ENCODE assay signal across 8 cellular contexts in the genomic region with DNA sequence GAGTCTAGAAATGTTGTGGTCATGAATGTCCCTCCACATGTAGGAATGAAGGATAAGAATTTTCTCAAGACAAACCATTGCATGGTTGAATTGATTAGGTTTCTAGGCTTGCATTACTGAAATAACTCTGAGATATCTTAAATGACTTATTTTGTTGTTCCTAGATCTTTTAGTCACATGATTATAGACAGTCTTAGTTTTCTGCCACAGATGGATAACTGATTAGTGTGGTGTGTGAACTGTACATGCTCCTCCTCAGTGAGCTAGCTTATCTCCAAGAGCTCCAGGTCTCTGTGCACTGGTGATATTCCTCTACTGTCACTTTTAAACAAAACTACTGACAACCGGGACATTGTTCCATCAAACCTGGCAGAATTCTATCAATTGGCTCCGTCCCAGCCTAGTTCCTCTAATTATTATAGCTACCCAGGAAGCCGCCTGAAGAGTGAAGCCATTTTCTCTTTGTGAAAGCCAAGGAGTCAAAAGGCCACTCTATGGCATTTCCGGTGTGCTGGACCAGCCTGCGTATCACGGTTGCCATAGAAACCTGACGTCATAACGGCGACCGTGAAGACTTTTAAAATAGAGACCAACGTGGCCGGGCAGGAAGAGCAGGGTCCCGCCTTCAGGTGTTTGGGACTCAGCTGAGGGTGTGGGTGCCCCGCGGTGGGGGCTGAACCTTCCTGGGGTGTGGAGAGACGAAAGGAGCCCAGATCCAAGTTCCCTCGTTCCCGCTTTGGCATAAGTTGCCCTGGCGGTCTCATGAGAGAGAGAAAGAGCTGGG. TPM values are rescaled to one million over a fixed set of nuclear protein-coding genes. Genes with fewer than 3 reads are reported as not detected.
A peak's percentile ranks its signal among the peaks of the same experiment; 100 is the strongest.
DNase-seq lines count a peak whose midpoint lies in the region; ATAC-seq and TF ChIP-seq lines count a peak whose summit lies in the region.

No MANE protein-coding gene starts in this region.

- DNase-seq in BJ (ENCODE audit: low read depth) (peak; percentile 33), NCI-H524 treated with DMSO at 0.1 percent for 48 hours (lab: John Stamatoyannopoulos, UW) (peak; percentile 25), neuronal stem cell (ENCODE audit: low spot score) (peak; percentile 59), transverse colon (peak; percentile 62)
- DNase-seq in activated T-cell treated with anti-CD3 and anti-CD28 coated beads, Interleukin-2, amount 50 U/mL, for 72 hours: peak; percentile 67 to 69

- H3K9me3 ChIP-seq in gastroesophageal sphincter (no peaks in the 10 kb centered on the region), neuronal stem cell (replicated peaks in 1 of 2; ENCODE audit: control insufficient read depth in 2 of 2, insufficient read depth in 1 of 2, low read depth in 1 of 2, low read length in 2 of 2) (no peaks in the 10 kb centered on the region), transverse colon (no peaks in the 10 kb centered on the region)

- H3K27ac ChIP-seq in gastroesophageal sphincter (peak overlapping the region in 2 of 4 donors; percentile 11 to 63), neuronal stem cell (replicated peaks; ENCODE audit: low read length) (peak overlapping the region; percentile 51), transverse colon (peak overlapping the region in 1 of 4 donors; percentile 31)

- no peak overlapping the region for H4K8ac ChIP-seq in neuronal stem cell (ENCODE audit: low read depth, low read length)

- H3K18ac ChIP-seq in neuronal stem cell (ENCODE audit: low read length): peak overlapping the region; percentile 28

- H2BK5ac ChIP-seq in neuronal stem cell (ENCODE audit: low read length): no peak overlapping the region

- H3K9me3 Mint-ChIP-seq in activated T-cell treated with anti-CD3 and anti-CD28 coated beads, Interleukin-2, amount 50 U/mL, for 72 hours: no peaks in the 10 kb centered on the region

- TF ChIP-seq POLR2A in GM19099 (IDR thresholded peaks at IDR 0.05; ENCODE audit: extremely low read depth, insufficient read length, low read depth) (peak; percentile 17), gastroesophageal sphincter (IDR thresholded peaks at IDR 0.05) (no peak), transverse colon (IDR thresholded peaks at IDR 0.05) (no peak)

- H3K14ac ChIP-seq in neuronal stem cell (ENCODE audit: low read length): no peak overlapping the region

- no peak overlapping the region for H3K4ac ChIP-seq in neuronal stem cell (ENCODE audit: low read length)

- H3K4me3 ChIP-seq in BJ (ENCODE audit: low read depth, low read length) (peak overlapping the region; percentile 63), gastroesophageal sphincter (peak overlapping the region; percentile 54), neuronal stem cell (ENCODE audit: low read length in 2 of 2) (peak overlapping the region; percentile 53 to 91), transverse colon (peak overlapping the region in 3 of 4 donors; percentile 29 to 51 (median 38))

- CTCF ChIA-PET in BJ (lab: Yijun Ruan, JAX): no interaction called here

- TF ChIP-seq EP300 in gastroesophageal sphincter (IDR thresholded peaks at IDR 0.05) (no peak), transverse colon (IDR thresholded peaks at IDR 0.05; ENCODE audit: low read depth) (no peak)

- no peak overlapping the region for H3K9ac ChIP-seq in neuronal stem cell (ENCODE audit: low read depth, low read length, poor library complexity)

- H3K36me3 ChIP-seq in BJ (ENCODE audit: control insufficient read depth, insufficient read depth, low read length) (no peaks in the 10 kb centered on the region), gastroesophageal sphincter (no peaks in the 10 kb centered on the region), neuronal stem cell (replicated peaks in 1 of 2; ENCODE audit: control insufficient read depth in 2 of 2, insufficient read depth in 2 of 2, low read length in 2 of 2) (peaks cover 0 to 9% of the 10 kb centered on the region in 2 donors), transverse colon (no peaks in the 10 kb centered on the region)

- H2BK12ac ChIP-seq in neuronal stem cell (ENCODE audit: low read length): no peak overlapping the region

- H3K4me1 ChIP-seq in gastroesophageal sphincter: no peaks in the 10 kb centered on the region
- peaks cover 3% of the 10 kb centered on the region in 2 donors for H3K4me1 ChIP-seq in neuronal stem cell (ENCODE audit: control insufficient read depth in 2 of 2, insufficient read depth in 1 of 2, low read depth in 1 of 2, low read length in 2 of 2)
- H3K4me1 ChIP-seq in transverse colon: no peaks in the 10 kb centered on the region

- H2BK120ac ChIP-seq in neuronal stem cell (ENCODE audit: low read depth, low read length): no peak overlapping the region

- intact Hi-C loops in transverse colon (cut with DNase I; ENCODE audit: low total_unique reads): no loop called here

- peaks cover 16% of the 10 kb centered on the region for H3K4me1 Mint-ChIP-seq in activated T-cell treated with anti-CD3 and anti-CD28 coated beads, Interleukin-2, amount 50 U/mL, for 72 hours (ENCODE audit: low read depth)

- no peaks in the 10 kb centered on the region for H3K79me1 ChIP-seq in neuronal stem cell (ENCODE audit: low read depth, low read length)

- peak overlapping the region; percentile 42 for H3K4me2 ChIP-seq in neuronal stem cell (ENCODE audit: insufficient read depth, low read length, poor library complexity, severe bottlenecking)

- POLR2A ChIA-PET in BJ (lab: Charles Lee): no interaction called here

- WGBS in gastroesophageal sphincter (ENCODE audit: low coverage in 1 of 2), 2 donors: 0 to 16% methylated on average over 10 to 19 of the region's 19 CpGs
- no CpG with 5 or more reads among the region's 19 CpGs for WGBS in neuronal stem cell (ENCODE audit: extremely low coverage in 2 of 2, insufficient read length in 2 of 2, insufficient replicate concordance in 1 of 2), 2 donors
- WGBS in transverse colon (ENCODE audit: low coverage in 1 of 2), 2 donors: 44% methylated on average over 19 of the region's 19 CpGs; no CpG with 5 or more reads in 1 of the 2 donors

- no peak overlapping the region for H4K91ac ChIP-seq in neuronal stem cell (ENCODE audit: low read depth, low read length, poor library complexity)

- H3K4me3 Mint-ChIP-seq in activated T-cell treated with anti-CD3 and anti-CD28 coated beads, Interleukin-2, amount 50 U/mL, for 72 hours: peak overlapping the region; percentile 90 to 96

- H3K27me3 ChIP-seq in BJ (ENCODE audit: control insufficient read depth, insufficient read depth, low read length): no peaks in the 10 kb centered on the region
- no peaks in the 10 kb centered on the region for H3K27me3 ChIP-seq in gastroesophageal sphincter
- H3K27me3 ChIP-seq in neuronal stem cell (ENCODE audit: control insufficient read depth in 3 of 3, insufficient read depth in 3 of 3, low read depth in 1 of 3, low read length in 3 of 3): no peaks in the 10 kb centered on the region
- H3K27me3 ChIP-seq in transverse colon: no peaks in the 10 kb centered on the region

- ATAC-seq in HG03139 (IDR thresholded peaks at IDR 0.05; ENCODE audit: unreplicated experiment) (peak; percentile 95), gastroesophageal sphincter (peak; percentile 78)
- peak; percentile 92 to 96 for ATAC-seq in activated T-cell treated with anti-CD3 and anti-CD28 coated beads, Interleukin-2, amount 50 U/mL, for 72 hours (replicated peaks in 1 of 2)

- no peak overlapping the region for H3K23ac ChIP-seq in neuronal stem cell (ENCODE audit: low read depth, low read length, poor library complexity)

- no peak overlapping the region for H2AK5ac ChIP-seq in neuronal stem cell (ENCODE audit: low read depth, low read length)

- H3K36me3 Mint-ChIP-seq in activated T-cell treated with anti-CD3 and anti-CD28 coated beads, Interleukin-2, amount 50 U/mL, for 72 hours (ENCODE audit: insufficient read depth in 2 of 2): no peaks in the 10 kb centered on the region

- H3K27me3 Mint-ChIP-seq in activated T-cell treated with anti-CD3 and anti-CD28 coated beads, Interleukin-2, amount 50 U/mL, for 72 hours (ENCODE audit: low read depth): peaks cover 24% of the 10 kb centered on the region

- peak overlapping the region; percentile 88 for H2AFZ ChIP-seq in neuronal stem cell (ENCODE audit: low read length)

- no peak overlapping the region for H2BK15ac ChIP-seq in neuronal stem cell (ENCODE audit: low read length)

- TF ChIP-seq CTCF in BJ (IDR thresholded peaks at IDR 0.05; ENCODE audit: insufficient read depth, low read depth, low read length) (no peak), gastroesophageal sphincter (IDR thresholded peaks at IDR 0.05) (no peak), transverse colon (IDR thresholded peaks at IDR 0.05) (no peak)

- H3K27ac Mint-ChIP-seq in activated T-cell treated with anti-CD3 and anti-CD28 coated beads, Interleukin-2, amount 50 U/mL, for 72 hours: peak overlapping the region; percentile 87

- in situ Hi-C loops in transverse colon (cut with MboI; ENCODE audit: low pct_ligation_motif_present in 1 of 4, low pct_unique_long_range_greater_than_20kb in 1 of 4, low sequenced_read_pairs in 3 of 4): no loop called here

RNA-seq across cellular contexts. Expression of gene BEX3, which starts 28.1 kb away (rescaled TPM):
- 107 and 267 TPM in 2 replicates for polyA plus RNA-seq in BJ (2011; rRNA removed)
- 37.0 and 43.8 TPM in 2 replicates for polyA minus RNA-seq in BJ (2011; rRNA and poly(A)+ RNA removed)
- 10 to 100 TPM; 17.3 to 33.0 TPM for total RNA-seq in activated T-cell treated with anti-CD3 and anti-CD28 coated beads, Interleukin-2, amount 50 U/mL, for 72 hours
- 100 to 1,000 TPM; 117 to 215 (median 167) TPM for total RNA-seq in gastroesophageal sphincter
- polyA plus RNA-seq in neuronal stem cell (2013, experiment 1 of 2): 358 TPM
- polyA plus RNA-seq in neuronal stem cell (2013, experiment 2 of 2): 360 TPM
- 10 to 100 TPM; 17.1 to 53.4 (median 39.4) TPM for total RNA-seq in transverse colon

RNA-seq across cellular contexts. Expression of gene TCEAL9, which starts 48.1 kb away (rescaled TPM):
- polyA plus RNA-seq in BJ (2011; rRNA removed): 15.7 and 53.5 TPM in 2 replicates
- polyA minus RNA-seq in BJ (2011; rRNA and poly(A)+ RNA removed): 4.2 and 6.6 TPM in 2 replicates
- 1 to 10 TPM; 1.6 to 3.5 TPM for total RNA-seq in activated T-cell treated with anti-CD3 and anti-CD28 coated beads, Interleukin-2, amount 50 U/mL, for 72 hours
- total RNA-seq in gastroesophageal sphincter (10 to 100 TPM; 52.9 to 86.7 (median 78.3) TPM), transverse colon (10 to 100 TPM; 18.3 to 64.1 (median 26.5) TPM)
- polyA plus RNA-seq in neuronal stem cell (2013, experiment 1 of 2): 111 TPM
- polyA plus RNA-seq in neuronal stem cell (2013, experiment 2 of 2): 115 TPM

Comparison
In these comparisons a context has a peak if more than half of its experiments do, and no peak if none do; other contexts are left out.
1. RNA of gene TCEAL9, which starts 48.1 kb away (total RNA-seq): 52.9 to 86.7 TPM in gastroesophageal sphincter and 18.3 to 64.1 TPM in transverse colon; 1.6 to 3.5 TPM in activated T-cell treated with anti-CD3 and anti-CD28 coated beads, Interleukin-2, amount 50 U/mL, for 72 hours; every median in the first group is over 4 times any median in the second.
2. Peak in every context shown above with its lines, with median percentiles within 50 percentile points of each other: DNase-seq, H3K4me3 ChIP-seq and ATAC-seq.